Comparison of ENCODE assay signal across 1 cellular context in genomic region chr7:105734233-105734632, GRCh38.
TF ChIP-seq lines count a peak whose summit lies in the region.

No MANE protein-coding gene starts in this region.

TF ChIP-seq in K562, 482 proteins besides CTCF, POLR2A, EP300 and RAD21 (continued from another document):
- TF ChIP-seq CBFA2T2 (conservative IDR thresholded peaks at IDR 0.05): peak; percentile 79
- TF ChIP-seq BCL6 (CRISPR knock-in tag; IDR thresholded peaks at IDR 0.05): 0 out of 2 replicates have a peak, but pooled peaks have one; percentile 24
- TF ChIP-seq KLF16 (IDR thresholded peaks at IDR 0.05): 0 out of 2 replicates have a peak, but pooled peaks have one; percentile 32
- 0 out of 2 replicates have a peak, but pooled peaks have one; percentile 28 for TF ChIP-seq FOSL1 (tag; conservative IDR thresholded peaks at IDR 0.05)
- peak; percentile 65; the same call in 1 of the 2 replicates for TF ChIP-seq GATA2 (CRISPR knock-in tag; IDR thresholded peaks at IDR 0.05)
- TF ChIP-seq CBFA2T3 (IDR thresholded peaks at IDR 0.05): peak; percentile 79
- TF ChIP-seq ZFP1 (CRISPR knock-in tag; IDR thresholded peaks at IDR 0.05): no peak
- TF ChIP-seq CXXC5 (CRISPR knock-in tag; IDR thresholded peaks at IDR 0.05): peak; percentile 31; the same call in 1 of the 2 replicates
- peak in 1 of 2 experiments; percentile 28 for TF ChIP-seq E2F6 (IDR thresholded peaks at IDR 0.05; ENCODE audit: borderline replicate concordance in 1 of 2, extremely low read depth in 1 of 2, insufficient read depth in 1 of 2, insufficient read length in 1 of 2, low read depth in 1 of 2, low read length in 1 of 2, poor library complexity in 1 of 2, severe bottlenecking in 1 of 2)
- TF ChIP-seq NCOR1 (IDR thresholded peaks at IDR 0.05): peak; percentile 35; the same call in 1 of the 2 replicates
- peak; percentile 42; the same call in 1 of the 2 replicates for TF ChIP-seq ZNF395 (CRISPR knock-in tag; IDR thresholded peaks at IDR 0.05)
- TF ChIP-seq ARID1B (IDR thresholded peaks at IDR 0.05): peak; percentile 54; the same call in 1 of the 2 replicates
- TF ChIP-seq MTA2 (IDR thresholded peaks at IDR 0.05; ENCODE audit: low read depth): 0 out of 2 replicates have a peak, but pooled peaks have one; percentile 8
- peak; percentile 51; the same call in 1 of the 2 replicates for TF ChIP-seq TFAP4 (CRISPR knock-in tag; IDR thresholded peaks at IDR 0.05; ENCODE audit: borderline replicate concordance)
- TF ChIP-seq TRIM24 (IDR thresholded peaks at IDR 0.05): peak; percentile 47 to 52; a peak in 1 of 4 replicates
